Comparison of ENCODE assay signal across 12 cellular contexts in genomic region chr2:96924775-96925747, GRCh38. TPM values are rescaled to one million over a fixed set of nuclear protein-coding genes. Genes with fewer than 3 reads are reported as not detected.
DNase-seq lines count a peak whose midpoint lies in the region; TF ChIP-seq lines count a peak whose summit lies in the region.
"Had no signal": no experiment of that assay in that cellular context is flagged by ENCODE, and none has a peak within 500 bp of the region (broad histone marks: within the 10 kb centered on the region; RNA-seq: fewer than 3 reads in every experiment).

No MANE protein-coding gene starts in this region.

- peaks cover 11% of the 10 kb centered on the region for H3K4me1 ChIP-seq in neural progenitor cell
- peaks cover 0 to 3% of the 10 kb centered on the region in 2 donors for H3K4me1 ChIP-seq in ascending aorta

- H3K4me3 Mint-ChIP-seq in activated naive CD8-positive, alpha-beta T cell treated with anti-CD3 and anti-CD28 coated beads for 36 hours = peak overlapping the region; percentile 70
- H3K4me3 Mint-ChIP-seq in neural progenitor cell = peak overlapping the region; percentile 57
- H3K4me3 Mint-ChIP-seq in type B pancreatic cell = no peak overlapping the region

- H3K9me3 ChIP-seq in neural progenitor cell (ENCODE audit: low read depth) = no peaks in the 10 kb centered on the region
- H3K9me3 ChIP-seq in ascending aorta = no peaks in the 10 kb centered on the region

- no peak overlapping the region for H3K4me2 ChIP-seq in neural progenitor cell

- H3K27me3 ChIP-seq in neural progenitor cell (no peaks in the 10 kb centered on the region), ascending aorta (no peaks in the 10 kb centered on the region)

- no peaks in the 10 kb centered on the region for H3K27me3 Mint-ChIP-seq in activated naive CD8-positive, alpha-beta T cell treated with anti-CD3 and anti-CD28 coated beads for 36 hours
- H3K27me3 Mint-ChIP-seq in neural progenitor cell (ENCODE audit: insufficient read depth, low read depth) (peaks cover 15% of the 10 kb centered on the region), type B pancreatic cell (peaks cover 10% of the 10 kb centered on the region)

- no peaks in the 10 kb centered on the region for H3K79me2 ChIP-seq in neural progenitor cell (ENCODE audit: low read depth)

- H3K27ac Mint-ChIP-seq in activated naive CD8-positive, alpha-beta T cell treated with anti-CD3 and anti-CD28 coated beads for 36 hours = peak overlapping the region; percentile 93
- peak overlapping the region; percentile 53 for H3K27ac Mint-ChIP-seq in neural progenitor cell
- H3K27ac Mint-ChIP-seq in type B pancreatic cell = peak overlapping the region; percentile 17

- H4K20me1 ChIP-seq in neural progenitor cell (ENCODE audit: low read depth) = no peaks in the 10 kb centered on the region

- no peak overlapping the region for H2AFZ ChIP-seq in neural progenitor cell (replicated peaks)

- H3F3A ChIP-seq in neural progenitor cell (ENCODE audit: low read depth) = no peaks in the 10 kb centered on the region

- intact Hi-C loops in ascending aorta (cut with DNase I) = no loop called here

- H3K9ac ChIP-seq in neural progenitor cell = no peak overlapping the region

- TF ChIP-seq CTCF in neural progenitor cell (IDR thresholded peaks at IDR 0.05) = no peak
- no peak for TF ChIP-seq CTCF in type B pancreatic cell (conservative IDR thresholded peaks at IDR 0.05)
- TF ChIP-seq CTCF in ascending aorta (IDR thresholded peaks at IDR 0.05) = no peak

- H3K27ac ChIP-seq in neural progenitor cell = no peak overlapping the region
- H3K27ac ChIP-seq in ascending aorta = no peak overlapping the region

- peak; percentile 9 to 60 (median 28) for DNase-seq in stimulated activated naive CD4-positive, alpha-beta T cell (lab: John Stamatoyannopoulos, UW)
- DNase-seq in stimulated activated naive CD4-positive, alpha-beta T cell treated with Interleukin-2 at 50 U/mL for 16 hours (lab: John Stamatoyannopoulos, UW) = no peak
- DNase-seq in activated naive CD8-positive, alpha-beta T cell treated with anti-CD3 and anti-CD28 coated beads for 36 hours = peak; percentile 38
- DNase-seq in neural progenitor cell (ENCODE audit: low spot score) = no peak
- DNase-seq in type B pancreatic cell (ENCODE audit: extremely low spot score, unreplicated experiment) = no peak
- DNase-seq in COLO829 (ENCODE audit: low spot score) = no peak
- DNase-seq in ascending aorta (ENCODE audit: low spot score in 2 of 2) = no peak
- DNase-seq in retina = no peak
- DNase-seq: activated CD4-positive, CD25-positive, alpha-beta regulatory T cell treated with anti-CD3 and anti-CD28 coated beads, Interleukin-2, amount 50 U/mL, for 72 hours; IMR-90; kidney glomerular epithelial cell; occipital lobe had no signal

- no peaks in the 10 kb centered on the region for H3K9me3 Mint-ChIP-seq in activated naive CD8-positive, alpha-beta T cell treated with anti-CD3 and anti-CD28 coated beads for 36 hours
- H3K9me3 Mint-ChIP-seq in neural progenitor cell = no peaks in the 10 kb centered on the region
- no peaks in the 10 kb centered on the region for H3K9me3 Mint-ChIP-seq in type B pancreatic cell

- H3K4me1 Mint-ChIP-seq in activated naive CD8-positive, alpha-beta T cell treated with anti-CD3 and anti-CD28 coated beads for 36 hours = peaks cover 33% of the 10 kb centered on the region
- H3K4me1 Mint-ChIP-seq in neural progenitor cell (peaks cover 19% of the 10 kb centered on the region), type B pancreatic cell (ENCODE audit: unreplicated experiment) (peaks cover 14% of the 10 kb centered on the region)

- H3K4me3 ChIP-seq in neural progenitor cell (no peak overlapping the region), ascending aorta (no peak overlapping the region)

- H3K36me3 ChIP-seq in neural progenitor cell (no peaks in the 10 kb centered on the region), ascending aorta (no peaks in the 10 kb centered on the region)

- peaks cover 2% of the 10 kb centered on the region for H3K36me3 Mint-ChIP-seq in activated naive CD8-positive, alpha-beta T cell treated with anti-CD3 and anti-CD28 coated beads for 36 hours
- H3K36me3 Mint-ChIP-seq in neural progenitor cell (no peaks in the 10 kb centered on the region), type B pancreatic cell (no peaks in the 10 kb centered on the region)

RNA-seq across cellular contexts. Expression of gene SEMA4C, which starts 55.2 kb away (rescaled TPM):
- 1 to 10 TPM; 5.9 to 8.3 TPM for total RNA-seq in activated naive CD8-positive, alpha-beta T cell treated with anti-CD3 and anti-CD28 coated beads for 36 hours
- total RNA-seq in neural progenitor cell (ENCODE audit: low replicate concordance) (39.1 and 103 TPM in 2 replicates), type B pancreatic cell (ENCODE audit: low replicate concordance) (45.5 and 58.1 TPM in 2 replicates), ascending aorta (56.9 TPM)

Comparison
In these comparisons a context has a peak if more than half of its experiments do, and no peak if none do; other contexts are left out.
1. DNase-seq: peak in stimulated activated naive CD4-positive, alpha-beta T cell (6 of 6) and activated naive CD8-positive, alpha-beta T cell treated with anti-CD3 and anti-CD28 coated beads for 36 hours (single experiment); none in stimulated activated naive CD4-positive, alpha-beta T cell treated with Interleukin-2 at 50 U/mL for 16 hours (single experiment), neural progenitor cell (single experiment), type B pancreatic cell (single experiment), COLO829 (single experiment), ascending aorta (0 of 2) and retina (single experiment).
2. H3K27ac Mint-ChIP-seq: peak in every context shown above with its lines; median percentile 93 in activated naive CD8-positive, alpha-beta T cell treated with anti-CD3 and anti-CD28 coated beads for 36 hours; 53 in neural progenitor cell; 17 in type B pancreatic cell.